In the genomic region with DNA sequence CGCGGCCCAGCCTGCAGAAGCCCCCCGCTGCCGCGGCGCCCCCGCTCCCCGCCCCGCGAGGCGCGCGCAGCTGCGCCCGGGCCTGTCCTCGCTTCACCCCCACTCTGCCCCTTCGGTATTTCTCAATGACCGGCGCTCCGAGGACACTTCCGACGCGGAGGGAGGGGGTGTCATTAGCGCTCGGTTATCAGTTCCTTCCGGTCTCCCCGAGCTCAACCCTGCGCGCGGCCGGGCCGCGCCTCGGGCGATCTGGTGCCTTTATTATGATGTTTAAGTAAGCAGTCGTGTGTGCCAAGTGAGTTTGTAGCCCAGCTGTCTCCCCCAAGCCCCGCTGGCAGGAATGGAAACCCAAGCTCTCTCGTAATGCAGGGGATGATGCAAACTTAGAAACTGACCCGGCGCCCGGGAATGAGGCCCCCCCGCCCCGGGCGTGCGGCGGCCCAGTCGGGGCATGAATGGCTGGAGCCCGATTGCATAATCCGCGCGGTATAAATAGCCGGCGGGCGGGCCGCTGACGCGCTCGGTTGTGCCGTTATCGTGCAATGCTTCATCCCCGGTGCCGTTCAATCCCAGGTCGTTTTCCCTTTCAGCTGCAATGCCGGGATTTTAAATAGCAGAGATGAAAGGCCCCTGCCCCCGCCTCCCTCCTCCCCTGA, we compare ENCODE assay signal across 1 cellular context.
A peak's percentile ranks its signal among the peaks of the same experiment; 100 is the strongest.
TF ChIP-seq lines count a peak whose summit lies in the region.

No MANE protein-coding gene starts in this region.

TF ChIP-seq in K562, 482 proteins besides CTCF, POLR2A, EP300 and RAD21 (continued from another document and continues in another):
- TF ChIP-seq, protein P1, sequence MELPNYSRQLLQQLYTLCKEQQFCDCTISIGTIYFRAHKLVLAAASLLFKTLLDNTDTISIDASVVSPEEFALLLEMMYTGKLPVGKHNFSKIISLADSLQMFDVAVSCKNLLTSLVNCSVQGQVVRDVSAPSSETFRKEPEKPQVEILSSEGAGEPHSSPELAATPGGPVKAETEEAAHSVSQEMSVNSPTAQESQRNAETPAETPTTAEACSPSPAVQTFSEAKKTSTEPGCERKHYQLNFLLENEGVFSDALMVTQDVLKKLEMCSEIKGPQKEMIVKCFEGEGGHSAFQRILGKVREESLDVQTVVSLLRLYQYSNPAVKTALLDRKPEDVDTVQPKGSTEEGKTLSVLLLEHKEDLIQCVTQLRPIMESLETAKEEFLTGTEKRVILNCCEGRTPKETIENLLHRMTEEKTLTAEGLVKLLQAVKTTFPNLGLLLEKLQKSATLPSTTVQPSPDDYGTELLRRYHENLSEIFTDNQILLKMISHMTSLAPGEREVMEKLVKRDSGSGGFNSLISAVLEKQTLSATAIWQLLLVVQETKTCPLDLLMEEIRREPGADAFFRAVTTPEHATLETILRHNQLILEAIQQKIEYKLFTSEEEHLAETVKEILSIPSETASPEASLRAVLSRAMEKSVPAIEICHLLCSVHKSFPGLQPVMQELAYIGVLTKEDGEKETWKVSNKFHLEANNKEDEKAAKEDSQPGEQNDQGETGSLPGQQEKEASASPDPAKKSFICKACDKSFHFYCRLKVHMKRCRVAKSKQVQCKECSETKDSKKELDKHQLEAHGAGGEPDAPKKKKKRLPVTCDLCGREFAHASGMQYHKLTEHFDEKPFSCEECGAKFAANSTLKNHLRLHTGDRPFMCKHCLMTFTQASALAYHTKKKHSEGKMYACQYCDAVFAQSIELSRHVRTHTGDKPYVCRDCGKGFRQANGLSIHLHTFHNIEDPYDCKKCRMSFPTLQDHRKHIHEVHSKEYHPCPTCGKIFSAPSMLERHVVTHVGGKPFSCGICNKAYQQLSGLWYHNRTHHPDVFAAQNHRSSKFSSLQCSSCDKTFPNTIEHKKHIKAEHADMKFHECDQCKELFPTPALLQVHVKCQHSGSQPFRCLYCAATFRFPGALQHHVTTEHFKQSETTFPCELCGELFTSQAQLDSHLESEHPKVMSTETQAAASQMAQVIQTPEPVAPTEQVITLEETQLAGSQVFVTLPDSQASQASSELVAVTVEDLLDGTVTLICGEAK (IDR thresholded peaks at IDR 0.05), result peak; percentile 57; the same call in 1 of the 2 replicates
- TF ChIP-seq, protein P1 (CRISPR knock-in tag; IDR thresholded peaks at IDR 0.05), result no peak
- no peak for TF ChIP-seq ZNF124 (CRISPR knock-in tag; IDR thresholded peaks at IDR 0.05)
- TF ChIP-seq ADNP (tag; IDR thresholded peaks at IDR 0.05), result no peak
- TF ChIP-seq ASH1L (IDR thresholded peaks at IDR 0.05; ENCODE audit: borderline replicate concordance, low read depth, partially characterized antibody), result no peak
- TF ChIP-seq KAT7 (CRISPR knock-in tag; IDR thresholded peaks at IDR 0.05; ENCODE audit: borderline replicate concordance), result no peak
- TF ChIP-seq DACH1 (IDR thresholded peaks at IDR 0.05; ENCODE audit: partially characterized antibody), result peak; percentile 75
- peak; percentile 69 for TF ChIP-seq TAF9B (IDR thresholded peaks at IDR 0.05; ENCODE audit: partially characterized antibody)
- peak; percentile 60 to 68 for TF ChIP-seq NRF1 (conservative IDR thresholded peaks at IDR 0.05 in 1 of 2, IDR thresholded peaks at IDR 0.05 in 1 of 2)
- peak; percentile 95 for TF ChIP-seq ZFX (CRISPR knock-in tag; IDR thresholded peaks at IDR 0.05)
- no peak for TF ChIP-seq ZNF140 (CRISPR knock-in tag; IDR thresholded peaks at IDR 0.05)
- no peak for TF ChIP-seq ZFPM2 (CRISPR knock-in tag; IDR thresholded peaks at IDR 0.05)
- TF ChIP-seq, protein P2, sequence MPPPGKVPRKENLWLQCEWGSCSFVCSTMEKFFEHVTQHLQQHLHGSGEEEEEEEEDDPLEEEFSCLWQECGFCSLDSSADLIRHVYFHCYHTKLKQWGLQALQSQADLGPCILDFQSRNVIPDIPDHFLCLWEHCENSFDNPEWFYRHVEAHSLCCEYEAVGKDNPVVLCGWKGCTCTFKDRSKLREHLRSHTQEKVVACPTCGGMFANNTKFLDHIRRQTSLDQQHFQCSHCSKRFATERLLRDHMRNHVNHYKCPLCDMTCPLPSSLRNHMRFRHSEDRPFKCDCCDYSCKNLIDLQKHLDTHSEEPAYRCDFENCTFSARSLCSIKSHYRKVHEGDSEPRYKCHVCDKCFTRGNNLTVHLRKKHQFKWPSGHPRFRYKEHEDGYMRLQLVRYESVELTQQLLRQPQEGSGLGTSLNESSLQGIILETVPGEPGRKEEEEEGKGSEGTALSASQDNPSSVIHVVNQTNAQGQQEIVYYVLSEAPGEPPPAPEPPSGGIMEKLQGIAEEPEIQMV (tag; conservative IDR thresholded peaks at IDR 0.05; ENCODE audit: low read depth), result no peak
- TF ChIP-seq, protein P3, sequence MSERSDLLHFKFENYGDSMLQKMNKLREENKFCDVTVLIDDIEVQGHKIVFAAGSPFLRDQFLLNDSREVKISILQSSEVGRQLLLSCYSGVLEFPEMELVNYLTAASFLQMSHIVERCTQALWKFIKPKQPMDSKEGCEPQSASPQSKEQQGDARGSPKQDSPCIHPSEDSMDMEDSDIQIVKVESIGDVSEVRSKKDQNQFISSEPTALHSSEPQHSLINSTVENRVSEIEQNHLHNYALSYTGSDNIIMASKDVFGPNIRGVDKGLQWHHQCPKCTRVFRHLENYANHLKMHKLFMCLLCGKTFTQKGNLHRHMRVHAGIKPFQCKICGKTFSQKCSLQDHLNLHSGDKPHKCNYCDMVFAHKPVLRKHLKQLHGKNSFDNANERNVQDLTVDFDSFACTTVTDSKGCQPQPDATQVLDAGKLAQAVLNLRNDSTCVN (CRISPR knock-in tag; IDR thresholded peaks at IDR 0.05), result 0 out of 2 replicates have a peak, but pooled peaks have one; percentile 37
- TF ChIP-seq, protein P4, sequence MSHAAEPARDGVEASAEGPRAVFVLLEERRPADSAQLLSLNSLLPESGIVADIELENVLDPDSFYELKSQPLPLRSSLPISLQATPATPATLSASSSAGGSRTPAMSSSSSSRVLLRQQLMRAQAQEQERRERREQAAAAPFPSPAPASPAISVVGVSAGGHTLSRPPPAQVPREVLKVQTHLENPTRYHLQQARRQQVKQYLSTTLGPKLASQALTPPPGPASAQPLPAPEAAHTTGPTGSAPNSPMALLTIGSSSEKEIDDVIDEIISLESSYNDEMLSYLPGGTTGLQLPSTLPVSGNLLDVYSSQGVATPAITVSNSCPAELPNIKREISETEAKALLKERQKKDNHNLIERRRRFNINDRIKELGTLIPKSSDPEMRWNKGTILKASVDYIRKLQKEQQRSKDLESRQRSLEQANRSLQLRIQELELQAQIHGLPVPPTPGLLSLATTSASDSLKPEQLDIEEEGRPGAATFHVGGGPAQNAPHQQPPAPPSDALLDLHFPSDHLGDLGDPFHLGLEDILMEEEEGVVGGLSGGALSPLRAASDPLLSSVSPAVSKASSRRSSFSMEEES (CRISPR knock-in tag; IDR thresholded peaks at IDR 0.05), result no peak
- TF ChIP-seq, protein P5, sequence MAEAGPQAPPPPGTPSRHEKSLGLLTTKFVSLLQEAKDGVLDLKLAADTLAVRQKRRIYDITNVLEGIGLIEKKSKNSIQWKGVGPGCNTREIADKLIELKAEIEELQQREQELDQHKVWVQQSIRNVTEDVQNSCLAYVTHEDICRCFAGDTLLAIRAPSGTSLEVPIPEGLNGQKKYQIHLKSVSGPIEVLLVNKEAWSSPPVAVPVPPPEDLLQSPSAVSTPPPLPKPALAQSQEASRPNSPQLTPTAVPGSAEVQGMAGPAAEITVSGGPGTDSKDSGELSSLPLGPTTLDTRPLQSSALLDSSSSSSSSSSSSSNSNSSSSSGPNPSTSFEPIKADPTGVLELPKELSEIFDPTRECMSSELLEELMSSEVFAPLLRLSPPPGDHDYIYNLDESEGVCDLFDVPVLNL (CRISPR knock-in tag; IDR thresholded peaks at IDR 0.05; ENCODE audit: low read depth), result no peak
- TF ChIP-seq ZNF175 (CRISPR knock-in tag; IDR thresholded peaks at IDR 0.05; ENCODE audit: low read depth), result 0 out of 2 replicates have a peak, but pooled peaks have one; percentile 67
- TF ChIP-seq CC2D1A (IDR thresholded peaks at IDR 0.05), result no peak
- TF ChIP-seq BRCA1 (IDR thresholded peaks at IDR 0.05), result no peak
- no peak for TF ChIP-seq BRCA1 (CRISPR knock-in tag; IDR thresholded peaks at IDR 0.05)
- peak; percentile 52 to 53; a peak in 1 of 4 replicates for TF ChIP-seq SIN3A (IDR thresholded peaks at IDR 0.05; ENCODE audit: borderline replicate concordance in 2 of 2, control insufficient read depth in 1 of 2, low read depth in 2 of 2, low read length in 2 of 2)
- TF ChIP-seq JUN (IDR thresholded peaks at IDR 0.05; ENCODE audit: borderline replicate concordance, low read depth, low read length), result no peak
- no peak for TF ChIP-seq JUN (CRISPR knock-in tag; IDR thresholded peaks at IDR 0.05; ENCODE audit: borderline replicate concordance)
- no peak for TF ChIP-seq SMAD1 (IDR thresholded peaks at IDR 0.05; ENCODE audit: low read depth, low read length, partially characterized antibody)
- no peak for TF ChIP-seq SP2 (IDR thresholded peaks at IDR 0.05; ENCODE audit: extremely low read depth, low read depth, low read length, poor library complexity, severe bottlenecking)
- TF ChIP-seq ILF3 (IDR thresholded peaks at IDR 0.05; ENCODE audit: borderline replicate concordance), result no peak
- TF ChIP-seq LEF1 (IDR thresholded peaks at IDR 0.05), result peak; percentile 76
- TF ChIP-seq, protein P6, sequence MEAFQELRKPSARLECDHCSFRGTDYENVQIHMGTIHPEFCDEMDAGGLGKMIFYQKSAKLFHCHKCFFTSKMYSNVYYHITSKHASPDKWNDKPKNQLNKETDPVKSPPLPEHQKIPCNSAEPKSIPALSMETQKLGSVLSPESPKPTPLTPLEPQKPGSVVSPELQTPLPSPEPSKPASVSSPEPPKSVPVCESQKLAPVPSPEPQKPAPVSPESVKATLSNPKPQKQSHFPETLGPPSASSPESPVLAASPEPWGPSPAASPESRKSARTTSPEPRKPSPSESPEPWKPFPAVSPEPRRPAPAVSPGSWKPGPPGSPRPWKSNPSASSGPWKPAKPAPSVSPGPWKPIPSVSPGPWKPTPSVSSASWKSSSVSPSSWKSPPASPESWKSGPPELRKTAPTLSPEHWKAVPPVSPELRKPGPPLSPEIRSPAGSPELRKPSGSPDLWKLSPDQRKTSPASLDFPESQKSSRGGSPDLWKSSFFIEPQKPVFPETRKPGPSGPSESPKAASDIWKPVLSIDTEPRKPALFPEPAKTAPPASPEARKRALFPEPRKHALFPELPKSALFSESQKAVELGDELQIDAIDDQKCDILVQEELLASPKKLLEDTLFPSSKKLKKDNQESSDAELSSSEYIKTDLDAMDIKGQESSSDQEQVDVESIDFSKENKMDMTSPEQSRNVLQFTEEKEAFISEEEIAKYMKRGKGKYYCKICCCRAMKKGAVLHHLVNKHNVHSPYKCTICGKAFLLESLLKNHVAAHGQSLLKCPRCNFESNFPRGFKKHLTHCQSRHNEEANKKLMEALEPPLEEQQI (IDR thresholded peaks at IDR 0.05), result no peak
- TF ChIP-seq, protein P7, sequence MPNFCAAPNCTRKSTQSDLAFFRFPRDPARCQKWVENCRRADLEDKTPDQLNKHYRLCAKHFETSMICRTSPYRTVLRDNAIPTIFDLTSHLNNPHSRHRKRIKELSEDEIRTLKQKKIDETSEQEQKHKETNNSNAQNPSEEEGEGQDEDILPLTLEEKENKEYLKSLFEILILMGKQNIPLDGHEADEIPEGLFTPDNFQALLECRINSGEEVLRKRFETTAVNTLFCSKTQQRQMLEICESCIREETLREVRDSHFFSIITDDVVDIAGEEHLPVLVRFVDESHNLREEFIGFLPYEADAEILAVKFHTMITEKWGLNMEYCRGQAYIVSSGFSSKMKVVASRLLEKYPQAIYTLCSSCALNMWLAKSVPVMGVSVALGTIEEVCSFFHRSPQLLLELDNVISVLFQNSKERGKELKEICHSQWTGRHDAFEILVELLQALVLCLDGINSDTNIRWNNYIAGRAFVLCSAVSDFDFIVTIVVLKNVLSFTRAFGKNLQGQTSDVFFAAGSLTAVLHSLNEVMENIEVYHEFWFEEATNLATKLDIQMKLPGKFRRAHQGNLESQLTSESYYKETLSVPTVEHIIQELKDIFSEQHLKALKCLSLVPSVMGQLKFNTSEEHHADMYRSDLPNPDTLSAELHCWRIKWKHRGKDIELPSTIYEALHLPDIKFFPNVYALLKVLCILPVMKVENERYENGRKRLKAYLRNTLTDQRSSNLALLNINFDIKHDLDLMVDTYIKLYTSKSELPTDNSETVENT (CRISPR knock-in tag; IDR thresholded peaks at IDR 0.05), result peak; percentile 56; the same call in 1 of the 2 replicates
